25 cellular contexts compared by ENCODE assay signal in the genomic region with DNA sequence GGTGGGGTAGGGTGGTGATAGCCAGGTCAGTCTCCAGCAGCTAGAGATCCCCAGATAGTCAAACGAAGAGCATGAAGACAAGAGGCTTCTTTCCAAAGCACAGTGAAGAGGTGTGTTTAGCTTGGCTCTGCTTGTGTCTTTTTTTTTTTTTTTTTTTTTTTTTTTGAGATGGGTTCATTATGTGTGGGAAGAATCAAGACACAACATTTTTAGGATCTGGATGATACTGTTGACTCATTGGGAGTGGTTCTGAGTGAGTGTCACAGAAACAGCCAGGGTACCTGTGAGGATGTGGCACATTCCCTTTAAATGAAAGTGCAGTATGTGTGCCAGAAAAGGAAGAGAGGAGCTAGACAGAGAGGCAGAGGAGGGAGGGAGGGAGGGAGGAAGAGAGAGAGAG.
"Had no signal": no experiment of that assay in that cellular context is flagged by ENCODE, and none has a peak within 500 bp of the region (broad histone marks: within the 10 kb centered on the region; RNA-seq: fewer than 3 reads in every experiment).

No MANE protein-coding gene starts in this region.

- DNase-seq: activated CD4-positive, alpha-beta T cell treated with anti-CD3 and anti-CD28 coated beads for 36 hours; activated CD4-positive, CD25-positive, alpha-beta regulatory T cell; activated CD8-positive, alpha-beta memory T cell treated with anti-CD3 and anti-CD28 coated beads, Interleukin-2, amount 10 ng/mL, durations not matched to agents 7 days and 5 days; activated CD8-positive, alpha-beta T cell treated with anti-CD3 and anti-CD28 coated beads, Interleukin-2, amount 10 ng/mL, durations not matched to agents 7 days and 5 days; activated naive CD4-positive, alpha-beta T cell; activated T-cell treated with anti-CD3 and anti-CD28 coated beads for 4 hours; activated T-cell treated with anti-CD3 and anti-CD28 coated beads, Interleukin-2, amount 50 U/mL, for 72 hours; body of pancreas; cortex of kidney; effector memory CD8-positive, alpha-beta T cell; erythroblast; kidney; left colon; midbrain; naive thymus-derived CD4-positive, alpha-beta T cell; stimulated activated CD4-positive, alpha-beta T cell treated with anti-CD3 and anti-CD28 coated beads, Interleukin-15, amount 100 ng/mL, for 24 hours; stimulated activated CD4-positive, alpha-beta T cell treated with anti-CD3 and anti-CD28 coated beads, Interleukin-2, amount 100 ng/mL, for 24 hours; stimulated activated naive CD4-positive, alpha-beta T cell treated with Interleukin-2 at 50 U/mL for 16 hours; T-cell; transverse colon had no signal

- H3K4me1 Mint-ChIP-seq: activated CD4-positive, alpha-beta T cell treated with anti-CD3 and anti-CD28 coated beads for 36 hours; activated CD8-positive, alpha-beta memory T cell treated with anti-CD3 and anti-CD28 coated beads, Interleukin-2, amount 10 ng/mL, durations not matched to agents 7 days and 5 days; memory B cell; naive thymus-derived CD4-positive, alpha-beta T cell; T-cell had no signal

- H3K4me3 Mint-ChIP-seq: activated CD4-positive, alpha-beta T cell treated with anti-CD3 and anti-CD28 coated beads for 36 hours; activated CD8-positive, alpha-beta memory T cell treated with anti-CD3 and anti-CD28 coated beads, Interleukin-2, amount 10 ng/mL, durations not matched to agents 7 days and 5 days; activated CD8-positive, alpha-beta T cell treated with anti-CD3 and anti-CD28 coated beads, Interleukin-2, amount 10 ng/mL, durations not matched to agents 7 days and 5 days; activated naive CD8-positive, alpha-beta T cell; activated T-cell treated with anti-CD3 and anti-CD28 coated beads, Interleukin-2, amount 50 U/mL, for 72 hours; effector memory CD8-positive, alpha-beta T cell; memory B cell; naive thymus-derived CD4-positive, alpha-beta T cell; T-cell had no signal

- H3K27me3 Mint-ChIP-seq: activated CD8-positive, alpha-beta memory T cell treated with anti-CD3 and anti-CD28 coated beads, Interleukin-2, amount 10 ng/mL, durations not matched to agents 7 days and 5 days; activated naive CD8-positive, alpha-beta T cell; effector memory CD8-positive, alpha-beta T cell; memory B cell; naive thymus-derived CD4-positive, alpha-beta T cell had no signal

- H3K36me3 ChIP-seq: gastroesophageal sphincter, right atrium auricular region, transverse colon had no signal

- H3K27ac ChIP-seq: body of pancreas, gastroesophageal sphincter, hepatocyte, right atrium auricular region, transverse colon had no signal

- H3K9me3 ChIP-seq: body of pancreas, gastroesophageal sphincter, right atrium auricular region, transverse colon had no signal

- H3K27ac Mint-ChIP-seq: activated CD4-positive, alpha-beta T cell treated with anti-CD3 and anti-CD28 coated beads for 36 hours; activated CD8-positive, alpha-beta memory T cell treated with anti-CD3 and anti-CD28 coated beads, Interleukin-2, amount 10 ng/mL, durations not matched to agents 7 days and 5 days; activated CD8-positive, alpha-beta T cell treated with anti-CD3 and anti-CD28 coated beads, Interleukin-2, amount 10 ng/mL, durations not matched to agents 7 days and 5 days; activated naive CD8-positive, alpha-beta T cell; activated T-cell treated with anti-CD3 and anti-CD28 coated beads, Interleukin-2, amount 50 U/mL, for 72 hours; effector memory CD8-positive, alpha-beta T cell; memory B cell; naive thymus-derived CD4-positive, alpha-beta T cell; T-cell had no signal

- H3K4me1 ChIP-seq: gastroesophageal sphincter, right atrium auricular region, transverse colon had no signal

- H3K79me2 ChIP-seq: hepatocyte had no signal

- H3K36me3 Mint-ChIP-seq: activated CD8-positive, alpha-beta memory T cell treated with anti-CD3 and anti-CD28 coated beads, Interleukin-2, amount 10 ng/mL, durations not matched to agents 7 days and 5 days; activated naive CD8-positive, alpha-beta T cell; memory B cell; naive thymus-derived CD4-positive, alpha-beta T cell; T-cell had no signal

- H2AFZ ChIP-seq: hepatocyte had no signal

- H3K27me3 ChIP-seq: body of pancreas, gastroesophageal sphincter, hepatocyte, right atrium auricular region, transverse colon had no signal

- H3K4me2 ChIP-seq: hepatocyte had no signal

- H3K4me3 ChIP-seq: body of pancreas, gastroesophageal sphincter, hepatocyte, right atrium auricular region, transverse colon had no signal
